Comparison of ENCODE assay signal across 1 cellular context in the genomic region with DNA sequence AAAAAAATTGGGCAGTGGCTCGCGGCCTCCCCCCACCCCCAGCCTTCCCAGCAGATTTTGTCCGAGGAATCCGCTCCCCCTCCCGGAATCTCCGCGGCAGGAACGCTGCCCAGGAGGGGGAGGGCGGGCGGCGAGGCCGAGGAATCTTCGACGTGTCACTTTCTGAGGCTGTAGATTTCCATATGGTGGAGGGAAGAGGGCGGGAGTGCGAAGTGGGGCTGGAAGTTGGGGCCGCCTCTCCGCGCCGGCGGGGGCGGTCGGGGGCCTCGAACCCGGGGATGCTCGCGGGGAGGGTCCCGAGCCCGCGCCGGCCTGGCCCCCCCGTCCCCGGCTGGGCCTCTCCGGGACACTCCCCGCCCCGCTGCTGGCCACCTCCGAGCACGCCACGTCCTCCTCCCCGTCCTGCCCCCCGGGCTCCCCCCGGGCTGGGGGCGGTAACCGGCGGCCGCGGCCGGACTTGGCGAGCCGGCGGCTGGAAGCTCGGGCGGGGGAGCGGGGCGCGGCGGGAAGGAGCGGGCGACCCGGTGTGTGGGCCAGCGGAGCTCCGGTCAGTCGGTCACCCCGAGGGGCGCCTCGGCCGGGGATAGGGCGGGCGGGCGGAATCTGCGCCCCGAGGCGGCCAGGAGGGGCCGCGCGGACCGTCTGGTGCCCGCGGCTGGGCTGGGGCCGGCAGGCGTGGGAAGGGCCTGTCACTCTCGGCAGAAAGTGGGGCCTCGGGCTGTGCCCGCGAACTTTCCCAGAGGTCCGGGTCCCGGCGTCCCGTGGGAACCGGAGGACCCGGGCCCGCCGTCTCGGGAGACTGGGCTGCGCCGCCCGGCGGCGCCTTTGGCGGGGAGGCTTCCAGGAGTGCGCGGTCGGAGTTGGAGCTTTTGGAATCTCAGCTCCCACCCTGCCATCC.
A peak's percentile ranks its signal among the peaks of the same experiment; 100 is the strongest.
TF ChIP-seq lines count a peak whose summit lies in the region.

No MANE protein-coding gene starts in this region.

TF ChIP-seq in K562, 482 proteins besides CTCF, POLR2A, EP300 and RAD21 (continued from another document and continues in another):
- TF ChIP-seq, protein P1, sequence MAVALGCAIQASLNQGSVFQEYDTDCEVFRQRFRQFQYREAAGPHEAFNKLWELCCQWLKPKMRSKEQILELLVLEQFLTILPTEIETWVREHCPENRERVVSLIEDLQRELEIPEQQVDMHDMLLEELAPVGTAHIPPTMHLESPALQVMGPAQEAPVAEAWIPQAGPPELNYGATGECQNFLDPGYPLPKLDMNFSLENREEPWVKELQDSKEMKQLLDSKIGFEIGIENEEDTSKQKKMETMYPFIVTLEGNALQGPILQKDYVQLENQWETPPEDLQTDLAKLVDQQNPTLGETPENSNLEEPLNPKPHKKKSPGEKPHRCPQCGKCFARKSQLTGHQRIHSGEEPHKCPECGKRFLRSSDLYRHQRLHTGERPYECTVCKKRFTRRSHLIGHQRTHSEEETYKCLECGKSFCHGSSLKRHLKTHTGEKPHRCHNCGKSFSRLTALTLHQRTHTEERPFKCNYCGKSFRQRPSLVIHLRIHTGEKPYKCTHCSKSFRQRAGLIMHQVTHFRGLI (CRISPR knock-in tag; IDR thresholded peaks at IDR 0.05), result no peak
- TF ChIP-seq ZNF324 (CRISPR knock-in tag; IDR thresholded peaks at IDR 0.05), result no peak
- no peak for TF ChIP-seq NBN (IDR thresholded peaks at IDR 0.05; ENCODE audit: low read depth)
- TF ChIP-seq ZNF785 (CRISPR knock-in tag; IDR thresholded peaks at IDR 0.05), result no peak
- no peak for TF ChIP-seq TOE1 (IDR thresholded peaks at IDR 0.05; ENCODE audit: borderline replicate concordance)
- no peak for TF ChIP-seq TOE1 (CRISPR knock-in tag; IDR thresholded peaks at IDR 0.05; ENCODE audit: borderline replicate concordance, low read depth)
- TF ChIP-seq, protein P2, sequence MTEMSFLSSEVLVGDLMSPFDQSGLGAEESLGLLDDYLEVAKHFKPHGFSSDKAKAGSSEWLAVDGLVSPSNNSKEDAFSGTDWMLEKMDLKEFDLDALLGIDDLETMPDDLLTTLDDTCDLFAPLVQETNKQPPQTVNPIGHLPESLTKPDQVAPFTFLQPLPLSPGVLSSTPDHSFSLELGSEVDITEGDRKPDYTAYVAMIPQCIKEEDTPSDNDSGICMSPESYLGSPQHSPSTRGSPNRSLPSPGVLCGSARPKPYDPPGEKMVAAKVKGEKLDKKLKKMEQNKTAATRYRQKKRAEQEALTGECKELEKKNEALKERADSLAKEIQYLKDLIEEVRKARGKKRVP (CRISPR knock-in tag; IDR thresholded peaks at IDR 0.05), result no peak
- no peak for TF ChIP-seq HDGF (IDR thresholded peaks at IDR 0.05)
- no peak for TF ChIP-seq NCOA1 (IDR thresholded peaks at IDR 0.05; ENCODE audit: low read depth)
- TF ChIP-seq MCM7 (IDR thresholded peaks at IDR 0.05), result no peak
- no peak for TF ChIP-seq ZKSCAN3 (CRISPR knock-in tag; IDR thresholded peaks at IDR 0.05)
- TF ChIP-seq, protein P3, sequence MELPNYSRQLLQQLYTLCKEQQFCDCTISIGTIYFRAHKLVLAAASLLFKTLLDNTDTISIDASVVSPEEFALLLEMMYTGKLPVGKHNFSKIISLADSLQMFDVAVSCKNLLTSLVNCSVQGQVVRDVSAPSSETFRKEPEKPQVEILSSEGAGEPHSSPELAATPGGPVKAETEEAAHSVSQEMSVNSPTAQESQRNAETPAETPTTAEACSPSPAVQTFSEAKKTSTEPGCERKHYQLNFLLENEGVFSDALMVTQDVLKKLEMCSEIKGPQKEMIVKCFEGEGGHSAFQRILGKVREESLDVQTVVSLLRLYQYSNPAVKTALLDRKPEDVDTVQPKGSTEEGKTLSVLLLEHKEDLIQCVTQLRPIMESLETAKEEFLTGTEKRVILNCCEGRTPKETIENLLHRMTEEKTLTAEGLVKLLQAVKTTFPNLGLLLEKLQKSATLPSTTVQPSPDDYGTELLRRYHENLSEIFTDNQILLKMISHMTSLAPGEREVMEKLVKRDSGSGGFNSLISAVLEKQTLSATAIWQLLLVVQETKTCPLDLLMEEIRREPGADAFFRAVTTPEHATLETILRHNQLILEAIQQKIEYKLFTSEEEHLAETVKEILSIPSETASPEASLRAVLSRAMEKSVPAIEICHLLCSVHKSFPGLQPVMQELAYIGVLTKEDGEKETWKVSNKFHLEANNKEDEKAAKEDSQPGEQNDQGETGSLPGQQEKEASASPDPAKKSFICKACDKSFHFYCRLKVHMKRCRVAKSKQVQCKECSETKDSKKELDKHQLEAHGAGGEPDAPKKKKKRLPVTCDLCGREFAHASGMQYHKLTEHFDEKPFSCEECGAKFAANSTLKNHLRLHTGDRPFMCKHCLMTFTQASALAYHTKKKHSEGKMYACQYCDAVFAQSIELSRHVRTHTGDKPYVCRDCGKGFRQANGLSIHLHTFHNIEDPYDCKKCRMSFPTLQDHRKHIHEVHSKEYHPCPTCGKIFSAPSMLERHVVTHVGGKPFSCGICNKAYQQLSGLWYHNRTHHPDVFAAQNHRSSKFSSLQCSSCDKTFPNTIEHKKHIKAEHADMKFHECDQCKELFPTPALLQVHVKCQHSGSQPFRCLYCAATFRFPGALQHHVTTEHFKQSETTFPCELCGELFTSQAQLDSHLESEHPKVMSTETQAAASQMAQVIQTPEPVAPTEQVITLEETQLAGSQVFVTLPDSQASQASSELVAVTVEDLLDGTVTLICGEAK (IDR thresholded peaks at IDR 0.05), result no peak
- TF ChIP-seq, protein P3 (CRISPR knock-in tag; IDR thresholded peaks at IDR 0.05), result no peak
- TF ChIP-seq CTBP1 (IDR thresholded peaks at IDR 0.05; ENCODE audit: borderline replicate concordance), result peak; percentile 51; the same call in 1 of the 2 replicates
- peak; percentile 64 for TF ChIP-seq HNRNPLL (IDR thresholded peaks at IDR 0.05; ENCODE audit: low read depth, low read length, poor library complexity, severe bottlenecking)
- TF ChIP-seq DIDO1 (tag; IDR thresholded peaks at IDR 0.05; ENCODE audit: low read depth), result no peak
- TF ChIP-seq, protein P4, sequence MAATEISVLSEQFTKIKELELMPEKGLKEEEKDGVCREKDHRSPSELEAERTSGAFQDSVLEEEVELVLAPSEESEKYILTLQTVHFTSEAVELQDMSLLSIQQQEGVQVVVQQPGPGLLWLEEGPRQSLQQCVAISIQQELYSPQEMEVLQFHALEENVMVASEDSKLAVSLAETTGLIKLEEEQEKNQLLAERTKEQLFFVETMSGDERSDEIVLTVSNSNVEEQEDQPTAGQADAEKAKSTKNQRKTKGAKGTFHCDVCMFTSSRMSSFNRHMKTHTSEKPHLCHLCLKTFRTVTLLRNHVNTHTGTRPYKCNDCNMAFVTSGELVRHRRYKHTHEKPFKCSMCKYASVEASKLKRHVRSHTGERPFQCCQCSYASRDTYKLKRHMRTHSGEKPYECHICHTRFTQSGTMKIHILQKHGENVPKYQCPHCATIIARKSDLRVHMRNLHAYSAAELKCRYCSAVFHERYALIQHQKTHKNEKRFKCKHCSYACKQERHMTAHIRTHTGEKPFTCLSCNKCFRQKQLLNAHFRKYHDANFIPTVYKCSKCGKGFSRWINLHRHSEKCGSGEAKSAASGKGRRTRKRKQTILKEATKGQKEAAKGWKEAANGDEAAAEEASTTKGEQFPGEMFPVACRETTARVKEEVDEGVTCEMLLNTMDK (IDR thresholded peaks at IDR 0.05; ENCODE audit: borderline replicate concordance, insufficient read depth, low read depth, low read length, poor library complexity, severe bottlenecking), result no peak
- TF ChIP-seq EZH2 (IDR thresholded peaks at IDR 0.05; ENCODE audit: borderline replicate concordance, low read depth, low read length), result no peak
- TF ChIP-seq ZNF780A (CRISPR knock-in tag; IDR thresholded peaks at IDR 0.05), result no peak
- TF ChIP-seq, protein P5, sequence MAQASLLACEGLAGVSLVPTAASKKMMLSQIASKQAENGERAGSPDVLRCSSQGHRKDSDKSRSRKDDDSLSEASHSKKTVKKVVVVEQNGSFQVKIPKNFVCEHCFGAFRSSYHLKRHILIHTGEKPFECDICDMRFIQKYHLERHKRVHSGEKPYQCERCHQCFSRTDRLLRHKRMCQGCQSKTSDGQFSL (CRISPR knock-in tag; IDR thresholded peaks at IDR 0.05), result peak; percentile 80
- TF ChIP-seq, protein P5 (tag; IDR thresholded peaks at IDR 0.05), result peak in 1 of 2 experiments; percentile 79; a peak in 2 of 4 replicates
- TF ChIP-seq, protein P6, sequence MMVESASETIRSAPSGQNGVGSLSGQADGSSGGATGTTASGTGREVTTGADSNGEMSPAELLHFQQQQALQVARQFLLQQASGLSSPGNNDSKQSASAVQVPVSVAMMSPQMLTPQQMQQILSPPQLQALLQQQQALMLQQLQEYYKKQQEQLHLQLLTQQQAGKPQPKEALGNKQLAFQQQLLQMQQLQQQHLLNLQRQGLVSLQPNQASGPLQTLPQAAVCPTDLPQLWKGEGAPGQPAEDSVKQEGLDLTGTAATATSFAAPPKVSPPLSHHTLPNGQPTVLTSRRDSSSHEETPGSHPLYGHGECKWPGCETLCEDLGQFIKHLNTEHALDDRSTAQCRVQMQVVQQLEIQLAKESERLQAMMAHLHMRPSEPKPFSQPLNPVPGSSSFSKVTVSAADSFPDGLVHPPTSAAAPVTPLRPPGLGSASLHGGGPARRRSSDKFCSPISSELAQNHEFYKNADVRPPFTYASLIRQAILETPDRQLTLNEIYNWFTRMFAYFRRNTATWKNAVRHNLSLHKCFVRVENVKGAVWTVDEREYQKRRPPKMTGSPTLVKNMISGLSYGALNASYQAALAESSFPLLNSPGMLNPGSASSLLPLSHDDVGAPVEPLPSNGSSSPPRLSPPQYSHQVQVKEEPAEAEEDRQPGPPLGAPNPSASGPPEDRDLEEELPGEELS (CRISPR knock-in tag; IDR thresholded peaks at IDR 0.05; ENCODE audit: borderline replicate concordance), result no peak; the same call in 1 of the 2 replicates
- TF ChIP-seq CBX1 (IDR thresholded peaks at IDR 0.05; ENCODE audit: low read depth), result no peak; the same call in 1 of the 2 replicates
- TF ChIP-seq, protein P7, sequence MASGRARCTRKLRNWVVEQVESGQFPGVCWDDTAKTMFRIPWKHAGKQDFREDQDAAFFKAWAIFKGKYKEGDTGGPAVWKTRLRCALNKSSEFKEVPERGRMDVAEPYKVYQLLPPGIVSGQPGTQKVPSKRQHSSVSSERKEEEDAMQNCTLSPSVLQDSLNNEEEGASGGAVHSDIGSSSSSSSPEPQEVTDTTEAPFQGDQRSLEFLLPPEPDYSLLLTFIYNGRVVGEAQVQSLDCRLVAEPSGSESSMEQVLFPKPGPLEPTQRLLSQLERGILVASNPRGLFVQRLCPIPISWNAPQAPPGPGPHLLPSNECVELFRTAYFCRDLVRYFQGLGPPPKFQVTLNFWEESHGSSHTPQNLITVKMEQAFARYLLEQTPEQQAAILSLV (tag; IDR thresholded peaks at IDR 0.05), result no peak
- TF ChIP-seq KDM4B (IDR thresholded peaks at IDR 0.05; ENCODE audit: borderline replicate concordance in 2 of 2, low read depth in 1 of 2), result peak in 1 of 2 experiments; percentile 91; a peak in 2 of 4 replicates
- TF ChIP-seq IRF2 (CRISPR knock-in tag; IDR thresholded peaks at IDR 0.05), result no peak
- TF ChIP-seq SMAD1 (IDR thresholded peaks at IDR 0.05; ENCODE audit: low read depth, low read length, partially characterized antibody), result no peak
- no peak for TF ChIP-seq ZNF507 (tag; conservative IDR thresholded peaks at IDR 0.05)
- no peak for TF ChIP-seq HMG20B (CRISPR knock-in tag; IDR thresholded peaks at IDR 0.05)
- TF ChIP-seq, protein P8, sequence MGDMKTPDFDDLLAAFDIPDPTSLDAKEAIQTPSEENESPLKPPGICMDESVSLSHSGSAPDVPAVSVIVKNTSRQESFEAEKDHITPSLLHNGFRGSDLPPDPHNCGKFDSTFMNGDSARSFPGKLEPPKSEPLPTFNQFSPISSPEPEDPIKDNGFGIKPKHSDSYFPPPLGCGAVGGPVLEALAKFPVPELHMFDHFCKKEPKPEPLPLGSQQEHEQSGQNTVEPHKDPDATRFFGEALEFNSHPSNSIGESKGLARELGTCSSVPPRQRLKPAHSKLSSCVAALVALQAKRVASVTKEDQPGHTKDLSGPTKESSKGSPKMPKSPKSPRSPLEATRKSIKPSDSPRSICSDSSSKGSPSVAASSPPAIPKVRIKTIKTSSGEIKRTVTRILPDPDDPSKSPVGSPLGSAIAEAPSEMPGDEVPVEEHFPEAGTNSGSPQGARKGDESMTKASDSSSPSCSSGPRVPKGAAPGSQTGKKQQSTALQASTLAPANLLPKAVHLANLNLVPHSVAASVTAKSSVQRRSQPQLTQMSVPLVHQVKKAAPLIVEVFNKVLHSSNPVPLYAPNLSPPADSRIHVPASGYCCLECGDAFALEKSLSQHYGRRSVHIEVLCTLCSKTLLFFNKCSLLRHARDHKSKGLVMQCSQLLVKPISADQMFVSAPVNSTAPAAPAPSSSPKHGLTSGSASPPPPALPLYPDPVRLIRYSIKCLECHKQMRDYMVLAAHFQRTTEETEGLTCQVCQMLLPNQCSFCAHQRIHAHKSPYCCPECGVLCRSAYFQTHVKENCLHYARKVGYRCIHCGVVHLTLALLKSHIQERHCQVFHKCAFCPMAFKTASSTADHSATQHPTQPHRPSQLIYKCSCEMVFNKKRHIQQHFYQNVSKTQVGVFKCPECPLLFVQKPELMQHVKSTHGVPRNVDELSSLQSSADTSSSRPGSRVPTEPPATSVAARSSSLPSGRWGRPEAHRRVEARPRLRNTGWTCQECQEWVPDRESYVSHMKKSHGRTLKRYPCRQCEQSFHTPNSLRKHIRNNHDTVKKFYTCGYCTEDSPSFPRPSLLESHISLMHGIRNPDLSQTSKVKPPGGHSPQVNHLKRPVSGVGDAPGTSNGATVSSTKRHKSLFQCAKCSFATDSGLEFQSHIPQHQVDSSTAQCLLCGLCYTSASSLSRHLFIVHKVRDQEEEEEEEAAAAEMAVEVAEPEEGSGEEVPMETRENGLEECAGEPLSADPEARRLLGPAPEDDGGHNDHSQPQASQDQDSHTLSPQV (IDR thresholded peaks at IDR 0.05), result peak; percentile 44; the same call in 1 of the 2 replicates
- no peak for TF ChIP-seq SIRT6 (IDR thresholded peaks at IDR 0.05; ENCODE audit: low read depth, low read length)
- TF ChIP-seq SREBF2 (CRISPR knock-in tag; IDR thresholded peaks at IDR 0.05), result no peak
